ENCODE assay signal across 20 cellular contexts in genomic region chr22:48551716-48552268, GRCh38.
"Had no signal": no experiment of that assay in that cellular context is flagged by ENCODE, and none has a peak within 500 bp of the region (broad histone marks: within the 10 kb centered on the region; RNA-seq: fewer than 3 reads in every experiment).

No MANE protein-coding gene starts in this region.

- H3K9me3 ChIP-seq: SK-N-SH had no signal

- DNase-seq: KBM-7, NCI-H1092, NCI-H1105 treated with DMSO at 0.1 percent for 48 hours, NCI-H1417 treated with DMSO at 0.1 percent for 48 hours, NCI-H146, NCI-H1694 treated with DMSO at 0.1 percent for 48 hours, NCI-H1930, NCI-H2081, NCI-H2107, NCI-H226, NCI-H446, NCI-H510A, NCI-H524 treated with DMSO at 0.1 percent for 48 hours, NCI-H69, NCI-H774, RPMI8226, SHP77, SK-N-SH, SW 1271 had no signal

- H3K27ac ChIP-seq: HL-60 had no signal
